Comparison of ENCODE assay signal across 1 cellular context in genomic region chr2:126692241-126692640, GRCh38. TPM values are rescaled to one million over a fixed set of nuclear protein-coding genes. Genes with fewer than 3 reads are reported as not detected.
"Had no signal": no experiment of that assay in that cellular context is flagged by ENCODE, and none has a peak within 500 bp of the region (broad histone marks: within the 10 kb centered on the region; RNA-seq: fewer than 3 reads in every experiment).

No MANE protein-coding gene starts in this region.

RNA-seq across cellular contexts. Expression of gene GYPC, which starts 36.3 kb away (rescaled TPM):
- total RNA-seq: PC-9 had no signal
